ENCODE assay signal across 8 cellular contexts in genomic region chrX:47619486-47620302, GRCh38.
A peak's percentile ranks its signal among the peaks of the same experiment; 100 is the strongest.
DNase-seq lines count a peak whose midpoint lies in the region; ATAC-seq lines count a peak whose summit lies in the region.

TSS of gene SYN1 (minus strand) at chrX:47619857. CDS start at chrX:47619728, 129 bp downstream.

- peak; percentile 68 for ATAC-seq in GM18502 (IDR thresholded peaks at IDR 0.05; ENCODE audit: poor library complexity, unreplicated experiment)
- peak; percentile 73 for ATAC-seq in HG03354 (IDR thresholded peaks at IDR 0.05; ENCODE audit: poor library complexity, severe bottlenecking, unreplicated experiment)
- ATAC-seq in GM21825 (IDR thresholded peaks at IDR 0.05; ENCODE audit: unreplicated experiment): no peak

- peak; percentile 91 for DNase-seq in NCI-H69 (lab: John Stamatoyannopoulos, UW)
- peak; percentile 88 for DNase-seq in activated CD8-positive, alpha-beta memory T cell treated with anti-CD3 and anti-CD28 coated beads for 24 hours
- peak; percentile 65 for DNase-seq in effector CD8-positive, alpha-beta T cell (lab: John Stamatoyannopoulos, UW)
- DNase-seq in medulla oblongata (ENCODE audit: extremely low spot score): peak; percentile 73
- DNase-seq in stimulated activated CD4-positive, alpha-beta T cell treated with anti-CD3 and anti-CD28 coated beads, TNF-alpha, amount 100 ng/mL, for 48 hours (ENCODE audit: low read depth in 3 of 3): peak; percentile 60 to 68 (median 66)
